9 cellular contexts compared by ENCODE assay signal in genomic region chr2:43184339-43184895, GRCh38. TPM values are rescaled to one million over a fixed set of nuclear protein-coding genes. Genes with fewer than 3 reads are reported as not detected.
DNase-seq lines count a peak whose midpoint lies in the region; ATAC-seq and TF ChIP-seq lines count a peak whose summit lies in the region.
"Had no signal": no experiment of that assay in that cellular context is flagged by ENCODE, and none has a peak within 500 bp of the region (broad histone marks: within the 10 kb centered on the region; RNA-seq: fewer than 3 reads in every experiment).

No MANE protein-coding gene starts in this region.

- H3K4me3 ChIP-seq in colonic mucosa = no peak overlapping the region
- no peak overlapping the region for H3K4me3 ChIP-seq in trophoblast cell (ENCODE audit: low read depth, low read length)
- H3K4me3 ChIP-seq: heart right ventricle had no signal

- peaks cover 6% of the 10 kb centered on the region for H3K36me3 Mint-ChIP-seq in T-helper 1 cell treated with Interleukin-12 subunit alpha and Interleukin-12 subunit beta and Interleukin-4 antibody, amounts not matched to agents 30 μg/mL and 1 μg/mL, for 36 hours (ENCODE audit: low read depth)

- DNase-seq in ELR (ENCODE audit: low read depth) (peak; percentile 90), colonic mucosa (peak; percentile 33), trophoblast cell (peak; percentile 40 to 64), NOMO-1 (lab: John Stamatoyannopoulos, UW; ENCODE audit: unreplicated experiment in 2 of 2) (no peak), NCI-H2227 treated with DMSO at 0.1 percent for 48 hours (lab: John Stamatoyannopoulos, UW) (no peak), RPMI8226 (no peak)
- DNase-seq: heart right ventricle had no signal

- no peak overlapping the region for H2BK5ac ChIP-seq in trophoblast cell (ENCODE audit: low read depth, low read length, poor library complexity)

- no peak overlapping the region for H3K4ac ChIP-seq in trophoblast cell (ENCODE audit: low read depth, low read length)

- H2BK12ac ChIP-seq in trophoblast cell (ENCODE audit: low read length) = no peak overlapping the region

- no peaks in the 10 kb centered on the region for H3K79me2 ChIP-seq in trophoblast cell (ENCODE audit: control insufficient read depth, insufficient read depth, low read length, poor library complexity)

- WGBS in trophoblast cell (ENCODE audit: extremely low coverage, insufficient coverage, insufficient read length) = no CpG with 5 or more reads among the region's 12 CpGs

- peaks cover 26% of the 10 kb centered on the region for H3K4me1 Mint-ChIP-seq in T-helper 1 cell treated with Interleukin-12 subunit alpha and Interleukin-12 subunit beta and Interleukin-4 antibody, amounts not matched to agents 30 μg/mL and 1 μg/mL, for 36 hours (ENCODE audit: low read depth)

- no peak overlapping the region for H3K14ac ChIP-seq in trophoblast cell (ENCODE audit: low read length)

- intact Hi-C loops in colonic mucosa (cut with DNase I) = no loop called here

- H3K9me3 ChIP-seq in colonic mucosa = no peaks in the 10 kb centered on the region
- H3K9me3 ChIP-seq in trophoblast cell (ENCODE audit: insufficient read depth, low read depth, low read length) = no peaks in the 10 kb centered on the region
- H3K9me3 ChIP-seq: heart right ventricle had no signal

- no peak overlapping the region for H4K12ac ChIP-seq in trophoblast cell (ENCODE audit: low read depth, low read length)

- no peaks in the 10 kb centered on the region for H3K36me3 ChIP-seq in colonic mucosa
- H3K36me3 ChIP-seq in trophoblast cell (ENCODE audit: control insufficient read depth in 1 of 2, insufficient read depth in 2 of 2, low read length in 2 of 2) = no peaks in the 10 kb centered on the region
- H3K36me3 ChIP-seq: heart right ventricle had no signal

- H3K4me1 ChIP-seq in colonic mucosa = peaks cover 11% of the 10 kb centered on the region
- H3K4me1 ChIP-seq in trophoblast cell (ENCODE audit: control insufficient read depth in 1 of 2, insufficient read depth in 2 of 2, low read length in 2 of 2) = peaks cover 4 to 7% of the 10 kb centered on the region in 2 experiments

- H3K79me1 ChIP-seq in trophoblast cell (ENCODE audit: low read length) = no peaks in the 10 kb centered on the region

- no peak overlapping the region for H2AK5ac ChIP-seq in trophoblast cell (ENCODE audit: low read length)

- no peak overlapping the region for H3K23ac ChIP-seq in trophoblast cell (ENCODE audit: low read length)

- no peaks in the 10 kb centered on the region for H3K9me3 Mint-ChIP-seq in T-helper 1 cell treated with Interleukin-12 subunit alpha and Interleukin-12 subunit beta and Interleukin-4 antibody, amounts not matched to agents 30 μg/mL and 1 μg/mL, for 36 hours

- no peak overlapping the region for H4K8ac ChIP-seq in trophoblast cell (ENCODE audit: low read depth, low read length)

- ATAC-seq in HG02938 (IDR thresholded peaks at IDR 0.05; ENCODE audit: unreplicated experiment) = no peak

- peak overlapping the region; percentile 89 for H3K27ac Mint-ChIP-seq in T-helper 1 cell treated with Interleukin-12 subunit alpha and Interleukin-12 subunit beta and Interleukin-4 antibody, amounts not matched to agents 30 μg/mL and 1 μg/mL, for 36 hours

- H3K27me3 ChIP-seq in colonic mucosa (no peaks in the 10 kb centered on the region), trophoblast cell (ENCODE audit: insufficient read depth, low read length) (no peaks in the 10 kb centered on the region)
- H3K27me3 ChIP-seq: heart right ventricle had no signal

- H3K4me2 ChIP-seq in trophoblast cell (ENCODE audit: low read length) = no peak overlapping the region

- no peak for TF ChIP-seq CTCF in colonic mucosa (IDR thresholded peaks at IDR 0.05)

- H2BK120ac ChIP-seq in trophoblast cell (ENCODE audit: insufficient read depth, low read length, poor library complexity) = no peak overlapping the region

- H3K18ac ChIP-seq in trophoblast cell (ENCODE audit: low read length) = no peak overlapping the region

- no peak overlapping the region for H2AFZ ChIP-seq in trophoblast cell (ENCODE audit: insufficient read depth, low read length, poor library complexity)

- H3K9ac ChIP-seq in colonic mucosa (ENCODE audit: low read depth in 2 of 2, low read length in 2 of 2) (peak overlapping the region in 1 of 2 donors; percentile 22), trophoblast cell (ENCODE audit: low read length) (peak overlapping the region; percentile 36)

- H3K4me3 Mint-ChIP-seq in T-helper 1 cell treated with Interleukin-12 subunit alpha and Interleukin-12 subunit beta and Interleukin-4 antibody, amounts not matched to agents 30 μg/mL and 1 μg/mL, for 36 hours = peak overlapping the region; percentile 6

- no peaks in the 10 kb centered on the region for H3K27me3 Mint-ChIP-seq in T-helper 1 cell treated with Interleukin-12 subunit alpha and Interleukin-12 subunit beta and Interleukin-4 antibody, amounts not matched to agents 30 μg/mL and 1 μg/mL, for 36 hours (ENCODE audit: low read depth)

- H4K91ac ChIP-seq in trophoblast cell (ENCODE audit: low read depth, low read length) = no peak overlapping the region

- H3K27ac ChIP-seq in colonic mucosa (peak overlapping the region; percentile 25), trophoblast cell (ENCODE audit: low read depth, low read length) (no peak overlapping the region)

RNA-seq across cellular contexts. Expression of gene ZFP36L2, which starts 42.0 kb away (rescaled TPM):
- 100 to 1,000 TPM; 166 to 205 TPM for total RNA-seq in colonic mucosa
- 62.0 and 65.7 TPM in 2 replicates for polyA plus RNA-seq in trophoblast cell (2013)

Comparison
In these comparisons a context has a peak if more than half of its experiments do, and no peak if none do; other contexts are left out.
1. DNase-seq: peak in ELR (single experiment), colonic mucosa (single experiment) and trophoblast cell (2 of 2); none in NOMO-1 (0 of 2), NCI-H2227 treated with DMSO at 0.1 percent for 48 hours (single experiment) and RPMI8226 (single experiment).